ENCODE assay signal across 8 cellular contexts in genomic region chr17:32828822-32829221, GRCh38. TPM values are rescaled to one million over a fixed set of nuclear protein-coding genes. Genes with fewer than 3 reads are reported as not detected.
DNase-seq lines count a peak whose midpoint lies in the region; ATAC-seq and TF ChIP-seq lines count a peak whose summit lies in the region.

No MANE protein-coding gene starts in this region.

- H3K36me3 ChIP-seq in Peyer's patch (no peaks in the 10 kb centered on the region), mucosa of rectum (ENCODE audit: control insufficient read depth in 2 of 2, insufficient read depth in 2 of 2, low read length in 2 of 2) (no peaks in the 10 kb centered on the region), H7 (replicated peaks; ENCODE audit: control insufficient read depth, insufficient read depth, low read length) (no peaks in the 10 kb centered on the region), SJCRH30 (no peaks in the 10 kb centered on the region)

- H3K4me3 ChIP-seq in Peyer's patch (peak overlapping the region in 2 of 4 donors; percentile 1 to 15), mucosa of rectum (ENCODE audit: low read length in 2 of 2) (peak overlapping the region; percentile 60 to 63), H7 (ENCODE audit: insufficient read depth, low read depth, low read length) (no peak overlapping the region), SJCRH30 (no peak overlapping the region)

- no peaks in the 10 kb centered on the region for H3K9me3 ChIP-seq in Peyer's patch
- no peaks in the 10 kb centered on the region for H3K9me3 ChIP-seq in mucosa of rectum (ENCODE audit: control insufficient read depth in 2 of 2, low read length in 2 of 2)
- no peaks in the 10 kb centered on the region for H3K9me3 ChIP-seq in SJCRH30 (replicated peaks)

- peak overlapping the region; percentile 48 to 66 (median 59) for H3K27ac ChIP-seq in Peyer's patch
- H3K27ac ChIP-seq in mucosa of rectum (ENCODE audit: low read depth in 2 of 2, low read length in 2 of 2): peak overlapping the region; percentile 83 to 92
- no peak overlapping the region for H3K27ac ChIP-seq in SJCRH30

- H3K4me1 ChIP-seq in Peyer's patch (peaks cover 0 to 14% (median 5%) of the 10 kb centered on the region in 4 donors), mucosa of rectum (ENCODE audit: control insufficient read depth in 2 of 2, insufficient read depth in 2 of 2, low read length in 2 of 2) (peaks cover 30 to 54% of the 10 kb centered on the region in 2 donors), SJCRH30 (no peaks in the 10 kb centered on the region; the same call in 1 of the 2 replicates)

- no peak for TF ChIP-seq CTCF in Peyer's patch (IDR thresholded peaks at IDR 0.05)

- ATAC-seq in GM18502 (IDR thresholded peaks at IDR 0.05; ENCODE audit: poor library complexity, unreplicated experiment) (peak; percentile 21), HG02642 (IDR thresholded peaks at IDR 0.05; ENCODE audit: poor library complexity, unreplicated experiment) (peak; percentile 23)

- H3K27me3 ChIP-seq in Peyer's patch (no peaks in the 10 kb centered on the region), mucosa of rectum (ENCODE audit: control insufficient read depth in 2 of 2, insufficient read depth in 2 of 2, low read length in 2 of 2) (no peaks in the 10 kb centered on the region), H7 (ENCODE audit: control insufficient read depth, insufficient read depth, low read length) (no peaks in the 10 kb centered on the region), SJCRH30 (peaks cover 11% of the 10 kb centered on the region)

- H3K9ac ChIP-seq in mucosa of rectum (ENCODE audit: low read depth in 1 of 2, low read length in 2 of 2): peak overlapping the region; percentile 60 to 62

- no peak for TF ChIP-seq POLR2A in Peyer's patch (IDR thresholded peaks at IDR 0.05)

- DNase-seq in Peyer's patch (no peak), NCI-H1930 (lab: John Stamatoyannopoulos, UW) (no peak), H7 (no peak), SJCRH30 (no peak), Kasumi-1 (lab: John Stamatoyannopoulos, UW) (no peak)

RNA-seq across cellular contexts. Expression of gene MYO1D, which starts 48.1 kb away (rescaled TPM):
- 100 to 1,000 TPM; 148 to 340 (median 328) TPM for total RNA-seq in Peyer's patch
- 15.6 and 16.8 TPM in 2 replicates for total RNA-seq in H7 (2014; rRNA removed; shearing (Covaris generic))
- 2.3 and 3.7 TPM in 2 replicates for total RNA-seq in SJCRH30 (2014; rRNA removed; shearing (Covaris generic))

Comparison
In these comparisons a context has a peak if more than half of its experiments do, and no peak if none do; other contexts are left out.
1. H3K4me3 ChIP-seq: peak in mucosa of rectum (2 of 2); none in H7 (single experiment) and SJCRH30 (single experiment).